Comparison of ENCODE assay signal across 8 cellular contexts in the genomic region with DNA sequence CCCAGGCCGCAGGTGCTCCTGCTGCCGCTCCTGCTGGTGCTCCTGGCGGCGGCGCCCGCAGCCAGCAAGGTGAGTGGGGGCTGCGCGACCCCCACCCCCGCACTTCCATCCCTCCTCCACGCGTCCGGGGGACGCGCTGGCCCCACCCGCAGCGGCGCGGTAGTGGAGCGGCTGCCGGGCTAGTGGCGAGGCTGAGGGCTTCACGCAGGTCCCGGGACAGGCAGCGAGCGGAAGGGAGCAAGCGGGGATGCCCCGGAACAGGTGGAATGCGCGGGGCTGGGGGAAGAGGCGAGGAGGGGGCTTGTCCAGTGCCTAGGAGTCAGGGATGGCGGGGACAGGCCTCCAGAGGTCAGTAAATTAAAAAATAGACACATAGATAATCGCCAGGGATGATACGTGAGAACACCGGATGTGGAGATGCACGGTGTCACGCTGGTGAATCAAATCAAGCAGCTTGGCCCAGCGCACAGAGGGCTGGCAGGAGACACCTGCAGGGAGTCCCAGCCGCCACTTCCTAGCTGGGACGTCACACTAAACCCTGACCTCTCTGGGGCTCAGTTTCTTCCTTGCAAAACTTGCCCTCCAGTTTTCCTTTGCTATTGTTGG. TPM values are rescaled to one million over a fixed set of nuclear protein-coding genes. Genes with fewer than 3 reads are reported as not detected.
DNase-seq lines count a peak whose midpoint lies in the region; ATAC-seq and TF ChIP-seq lines count a peak whose summit lies in the region.

No MANE protein-coding gene starts in this region.

- H3K27me3 ChIP-seq in HUES6 (ENCODE audit: control insufficient read depth, insufficient read depth, low read length) = peaks cover 79% of the 10 kb centered on the region
- no peaks in the 10 kb centered on the region for H3K27me3 ChIP-seq in body of pancreas
- H3K27me3 ChIP-seq in right lobe of liver = no peaks in the 10 kb centered on the region
- peaks cover 26% of the 10 kb centered on the region for H3K27me3 ChIP-seq in upper lobe of right lung

- DNase-seq in NCI-H146 (lab: John Stamatoyannopoulos, UW) (peak; percentile 0), NCI-H146 treated with DMSO at 0.1 percent for 48 hours (lab: John Stamatoyannopoulos, UW; ENCODE audit: unreplicated experiment) (no peak), body of pancreas (peak; percentile 20 to 62 (median 36)), right lobe of liver (peak; percentile 56 to 72 (median 57)), upper lobe of right lung (peak; percentile 72), ureter (ENCODE audit: low spot score) (no peak)

- H3K27ac ChIP-seq in HUES6 (ENCODE audit: low read depth, low read length) = no peak overlapping the region
- peak overlapping the region in 3 of 4 donors; percentile 56 to 67 (median 64) for H3K27ac ChIP-seq in body of pancreas
- peak overlapping the region in 1 of 3 donors; percentile 31 for H3K27ac ChIP-seq in right lobe of liver
- peak overlapping the region; percentile 73 for H3K27ac ChIP-seq in upper lobe of right lung

- intact Hi-C loops in body of pancreas (cut with DNase I) = no loop called here
- intact Hi-C loops in right lobe of liver (cut with DNase I) = no loop called here
- intact Hi-C loops in upper lobe of right lung (cut with DNase I) = no loop called here

- whole genome bisulfite sequencing in body of pancreas, 2 donors = 1 to 9% methylated on average over 18 to 38 of the region's 39 CpGs
- 6% methylated on average over 12 of the region's 39 CpGs for WGBS in right lobe of liver (ENCODE audit: insufficient coverage, low coverage, low lambda C conversion rate, missing lambda C conversion rate)

- H3K9me3 ChIP-seq in HUES6 (ENCODE audit: control insufficient read depth, insufficient read depth, low read depth, low read length) (0 out of 2 replicates have a peak, but pooled peaks cover 2% of the 10 kb centered on the region), body of pancreas (no peaks in the 10 kb centered on the region), right lobe of liver (no peaks in the 10 kb centered on the region), upper lobe of right lung (no peaks in the 10 kb centered on the region)

- ATAC-seq in GM21529 (IDR thresholded peaks at IDR 0.05; ENCODE audit: unreplicated experiment) (peak; percentile 72), body of pancreas (peak; percentile 38), right lobe of liver (peak; percentile 63 to 76 (median 65)), upper lobe of right lung (peak; percentile 39)

- TF ChIP-seq CTCF in body of pancreas (IDR thresholded peaks at IDR 0.05) = no peak
- no peak for TF ChIP-seq CTCF in right lobe of liver (IDR thresholded peaks at IDR 0.05)
- no peak for TF ChIP-seq CTCF in upper lobe of right lung (IDR thresholded peaks at IDR 0.05)

- H3K36me3 ChIP-seq in HUES6 (ENCODE audit: control insufficient read depth, insufficient read depth, low read length) = no peaks in the 10 kb centered on the region
- H3K36me3 ChIP-seq in body of pancreas (replicated peaks in 1 of 2; ENCODE audit: insufficient read depth in 1 of 2, low read depth in 2 of 2) = no peaks in the 10 kb centered on the region
- H3K36me3 ChIP-seq in right lobe of liver = no peaks in the 10 kb centered on the region
- no peaks in the 10 kb centered on the region for H3K36me3 ChIP-seq in upper lobe of right lung

- TF ChIP-seq POLR2A in body of pancreas (IDR thresholded peaks at IDR 0.05) (no peak), right lobe of liver (IDR thresholded peaks at IDR 0.05) (no peak)

- H3K9ac ChIP-seq in HUES6 (ENCODE audit: low read length) = no peak overlapping the region

- peak overlapping the region; percentile 80 for H3K4me3 ChIP-seq in HUES6 (ENCODE audit: low read depth, low read length)
- H3K4me3 ChIP-seq in body of pancreas = peak overlapping the region; percentile 69 to 74
- peak overlapping the region; percentile 49 to 58 (median 56) for H3K4me3 ChIP-seq in right lobe of liver
- H3K4me3 ChIP-seq in upper lobe of right lung = peak overlapping the region; percentile 58

- H3K4me1 ChIP-seq in HUES6 (ENCODE audit: control insufficient read depth, insufficient read depth, low read length) (peaks cover 6% of the 10 kb centered on the region; the same call in 1 of the 2 replicates), body of pancreas (peaks cover 23% of the 10 kb centered on the region), right lobe of liver (no peaks in the 10 kb centered on the region), upper lobe of right lung (peaks cover 5% of the 10 kb centered on the region)

RNA-seq across cellular contexts. Expression of a gene that starts 0.4 kb away (rescaled TPM):
- total RNA-seq in body of pancreas (10 to 100 TPM in 1 of 2 donors, 1 to 10 TPM in 1; 1.6 to 16.5 TPM), right lobe of liver (1 to 10 TPM in 3 of 6 experiments, under 1 TPM in 3; 0.12 to 1.6 (median 0.73) TPM), upper lobe of right lung (46.4 TPM), ureter (23.3 TPM)

RNA-seq across cellular contexts. Expression of a gene that starts 0.8 kb away (rescaled TPM):
- total RNA-seq in body of pancreas = 10 to 100 TPM in 1 of 2 donors, 1 to 10 TPM in 1; 2.3 to 10.5 TPM
- 1 to 10 TPM in 5 of 6 experiments, under 1 TPM in 1; 0.86 to 2.4 (median 1.8) TPM for total RNA-seq in right lobe of liver
- 36.1 TPM for total RNA-seq in upper lobe of right lung
- 12.1 TPM for total RNA-seq in ureter

Comparison
In these comparisons a context has a peak if more than half of its experiments do, and no peak if none do; other contexts are left out.
1. DNase-seq: peak in NCI-H146 (single experiment), body of pancreas (4 of 4), right lobe of liver (3 of 3) and upper lobe of right lung (single experiment); none in NCI-H146 treated with DMSO at 0.1 percent for 48 hours (single experiment) and ureter (single experiment).
2. Peak in every context shown above with its lines, with median percentiles within 50 percentile points of each other: ATAC-seq and H3K4me3 ChIP-seq.